25 cellular contexts compared by ENCODE assay signal in the genomic region with DNA sequence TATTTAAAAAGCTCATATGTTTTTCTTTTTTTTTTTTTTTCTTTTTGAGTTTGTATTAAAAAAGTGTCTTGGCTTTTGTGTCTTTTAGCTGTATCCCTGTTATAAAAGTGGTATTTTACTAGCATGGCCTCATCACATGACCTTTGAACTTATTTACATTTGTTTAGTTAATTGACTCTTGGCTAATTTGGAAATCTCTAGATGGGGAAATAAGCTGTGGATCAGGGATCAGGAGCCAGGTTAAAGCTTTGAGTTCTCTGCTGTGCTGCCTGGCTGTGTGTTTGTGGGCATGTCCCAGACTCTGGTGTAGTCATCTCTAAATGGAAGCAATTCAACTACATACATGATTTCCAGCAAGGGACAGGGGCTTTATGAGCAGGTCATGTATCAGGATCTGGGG.
"Had no signal": no experiment of that assay in that cellular context is flagged by ENCODE, and none has a peak within 500 bp of the region (broad histone marks: within the 10 kb centered on the region; RNA-seq: fewer than 3 reads in every experiment).

No MANE protein-coding gene starts in this region.

- H3K4me1 ChIP-seq: colonic mucosa, esophagus muscularis mucosa, gastroesophageal sphincter, vagina had no signal

- DNase-seq: activated CD4-positive, alpha-beta T cell treated with anti-CD3 and anti-CD28 coated beads for 1 hour; activated CD4-positive, alpha-beta T cell treated with anti-CD3 and anti-CD28 coated beads, Interleukin-2, amount 50 U/mL, for 1 hour; activated CD8-positive, alpha-beta T cell treated with anti-CD3 and anti-CD28 coated beads, Interleukin-2, amount 10 ng/mL, durations not matched to agents 7 days and 5 days; activated naive CD4-positive, alpha-beta T cell treated with Interleukin-2 at 50 U/mL for 16 hours; activated naive CD8-positive, alpha-beta T cell treated with anti-CD3 and anti-CD28 coated beads for 36 hours; activated T-cell treated with anti-CD3 and anti-CD28 coated beads, Interleukin-2, amount 50 U/mL, for 4 hours; colonic mucosa; dorsolateral prefrontal cortex; head of caudate nucleus; hypothalamus; nucleus accumbens; stimulated activated CD4-positive, alpha-beta T cell treated with anti-CD3 and anti-CD28 coated beads, Interleukin-2, amount 100 ng/mL, for 48 hours; stimulated activated CD8-positive, alpha-beta memory T cell treated with anti-CD3 and anti-CD28 coated beads, Interleukin-4, amount 100 ng/mL, for 48 hours; stimulated activated naive B cell treated with anti-CD40 and anti-IgM and Interleukin-4, amounts not matched to agents 10 μg/mL and 1 μg/mL and 100 μg/mL, for 72 hours; trophoblast cell had no signal

- H3K9me3 ChIP-seq: colonic mucosa, esophagus muscularis mucosa, gastroesophageal sphincter, vagina had no signal

- FAIRE-seq: bronchial epithelial cell had no signal

- H3K9me3 Mint-ChIP-seq: activated T-cell treated with anti-CD3 and anti-CD28 coated beads, Interleukin-2, amount 50 U/mL, for 4 hours; activated T-helper 2 cell treated with anti-CD3 and anti-CD28 coated beads, Interferon-gamma antibody, Interleukin-2, Interleukin-4, amounts not matched to agents 10 μg/mL and 5 μg/mL and 100 μg/mL, durations not matched to agents 14 hours and 24 hours and 36 hours; memory B cell; nephron; stimulated activated naive B cell treated with anti-CD40 and anti-IgM and Interleukin-4, amounts not matched to agents 10 μg/mL and 1 μg/mL and 100 μg/mL, for 72 hours; T-helper 2 cell treated with Interferon-gamma antibody and Interleukin-4, amounts not matched to agents 5 μg/mL and 100 μg/mL, for 36 hours had no signal

- H3K4me2 ChIP-seq: smooth muscle cell had no signal

- H3K4me3 ChIP-seq: colonic mucosa, dorsolateral prefrontal cortex, esophagus muscularis mucosa, gastroesophageal sphincter, smooth muscle cell, vagina had no signal

- H3K27me3 ChIP-seq: colonic mucosa, dorsolateral prefrontal cortex, esophagus muscularis mucosa, gastroesophageal sphincter, vagina had no signal

- H3K4me1 Mint-ChIP-seq: activated naive CD8-positive, alpha-beta T cell treated with anti-CD3 and anti-CD28 coated beads for 36 hours; memory B cell; stimulated activated naive B cell treated with anti-CD40 and anti-IgM and Interleukin-4, amounts not matched to agents 10 μg/mL and 1 μg/mL and 100 μg/mL, for 72 hours had no signal

- H3K36me3 ChIP-seq: colonic mucosa, esophagus muscularis mucosa, gastroesophageal sphincter, vagina had no signal

- H3K27ac ChIP-seq: colonic mucosa, dorsolateral prefrontal cortex, esophagus muscularis mucosa, gastroesophageal sphincter, vagina had no signal

- H3K4me3 Mint-ChIP-seq: activated CD8-positive, alpha-beta T cell treated with anti-CD3 and anti-CD28 coated beads, Interleukin-2, amount 10 ng/mL, durations not matched to agents 7 days and 5 days; activated naive CD8-positive, alpha-beta T cell treated with anti-CD3 and anti-CD28 coated beads for 36 hours; activated T-cell treated with anti-CD3 and anti-CD28 coated beads, Interleukin-2, amount 50 U/mL, for 4 hours; memory B cell; nephron; stimulated activated naive B cell treated with anti-CD40 and anti-IgM and Interleukin-4, amounts not matched to agents 10 μg/mL and 1 μg/mL and 100 μg/mL, for 72 hours; T-helper 2 cell treated with Interferon-gamma antibody and Interleukin-4, amounts not matched to agents 5 μg/mL and 100 μg/mL, for 36 hours had no signal

- ATAC-seq: activated CD8-positive, alpha-beta T cell treated with anti-CD3 and anti-CD28 coated beads, Interleukin-2, amount 10 ng/mL, durations not matched to agents 7 days and 5 days; activated T-cell treated with anti-CD3 and anti-CD28 coated beads, Interleukin-2, amount 50 U/mL, for 4 hours; gastroesophageal sphincter; sciatic nerve; stimulated activated naive B cell treated with anti-CD40 and anti-IgM and Interleukin-4, amounts not matched to agents 10 μg/mL and 1 μg/mL and 100 μg/mL, for 72 hours had no signal

- H3K27me3 Mint-ChIP-seq: memory B cell; stimulated activated naive B cell treated with anti-CD40 and anti-IgM and Interleukin-4, amounts not matched to agents 10 μg/mL and 1 μg/mL and 100 μg/mL, for 72 hours had no signal

- H3K27ac Mint-ChIP-seq: activated CD8-positive, alpha-beta T cell treated with anti-CD3 and anti-CD28 coated beads, Interleukin-2, amount 10 ng/mL, durations not matched to agents 7 days and 5 days; activated naive CD8-positive, alpha-beta T cell treated with anti-CD3 and anti-CD28 coated beads for 36 hours; activated T-helper 2 cell treated with anti-CD3 and anti-CD28 coated beads, Interferon-gamma antibody, Interleukin-2, Interleukin-4, amounts not matched to agents 10 μg/mL and 5 μg/mL and 100 μg/mL, durations not matched to agents 14 hours and 24 hours and 36 hours; memory B cell; nephron; stimulated activated naive B cell treated with anti-CD40 and anti-IgM and Interleukin-4, amounts not matched to agents 10 μg/mL and 1 μg/mL and 100 μg/mL, for 72 hours; T-helper 2 cell treated with Interferon-gamma antibody and Interleukin-4, amounts not matched to agents 5 μg/mL and 100 μg/mL, for 36 hours had no signal
